8 cellular contexts compared by ENCODE assay signal in the genomic region with DNA sequence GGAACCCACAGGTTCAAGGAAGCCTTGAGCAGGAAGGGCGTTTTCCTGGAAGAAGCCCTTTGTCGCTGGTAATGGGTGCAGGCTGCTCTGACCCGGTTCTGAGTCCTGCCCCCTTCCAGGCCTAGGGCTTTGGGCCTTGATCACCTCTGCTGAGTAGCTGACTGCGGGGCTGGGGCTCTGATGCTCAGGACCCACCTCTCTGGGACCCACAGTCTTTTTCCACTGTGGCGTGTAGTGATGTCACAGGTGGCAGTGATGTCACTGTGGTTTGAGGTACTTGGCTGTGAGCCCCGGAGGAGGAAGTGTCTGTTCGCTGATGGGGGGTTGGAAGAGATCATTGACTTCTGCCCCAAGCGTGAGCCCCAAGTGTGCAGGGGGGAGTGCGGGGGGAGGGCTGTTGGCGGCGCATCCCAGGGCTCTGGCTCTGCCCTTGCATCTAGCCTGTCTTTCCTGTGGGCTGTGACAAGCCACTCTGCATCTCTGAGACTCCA. TPM values are rescaled to one million over a fixed set of nuclear protein-coding genes. Genes with fewer than 3 reads are reported as not detected.
DNase-seq lines count a peak whose midpoint lies in the region; ATAC-seq and TF ChIP-seq lines count a peak whose summit lies in the region.

No MANE protein-coding gene starts in this region.

- no peaks in the 10 kb centered on the region for H3F3A ChIP-seq in GM23338 (replicated peaks; ENCODE audit: low read depth)

- no peak overlapping the region for H3K4me2 ChIP-seq in GM23338

- H2AFZ ChIP-seq in GM23338 = no peak overlapping the region

- peak overlapping the region; percentile 78 for H3K4me3 Mint-ChIP-seq in activated CD8-positive, alpha-beta T cell treated with anti-CD3 and anti-CD28 coated beads, Interleukin-2, amount 10 ng/mL, durations not matched to agents 7 days and 5 days
- no peak overlapping the region for H3K4me3 Mint-ChIP-seq in GM23338

- peak; percentile 97 for DNase-seq in activated CD8-positive, alpha-beta T cell treated with anti-CD3 and anti-CD28 coated beads, Interleukin-2, amount 10 ng/mL, durations not matched to agents 7 days and 5 days
- DNase-seq in esophagus squamous epithelium (lab: John Stamatoyannopoulos, UW) (no peak), NCI-H2171 treated with DMSO at 0.1 percent for 48 hours (lab: John Stamatoyannopoulos, UW) (no peak), NCI-H187 (lab: John Stamatoyannopoulos, UW) (no peak), GM23338 (ENCODE audit: low spot score) (no peak), SJCRH30 (no peak)
- DNase-seq in stimulated activated CD4-positive, alpha-beta T cell treated with anti-CD3 and anti-CD28 coated beads, Interleukin-1b, Interleukin-23, amount 100 ng/mL, for 48 hours = peak; percentile 86

- no peaks in the 10 kb centered on the region for H3K9me3 Mint-ChIP-seq in activated CD8-positive, alpha-beta T cell treated with anti-CD3 and anti-CD28 coated beads, Interleukin-2, amount 10 ng/mL, durations not matched to agents 7 days and 5 days (ENCODE audit: insufficient read depth)
- H3K9me3 Mint-ChIP-seq in GM23338 = no peaks in the 10 kb centered on the region

- intact Hi-C loops in esophagus squamous epithelium (cut with DNase I) = no loop called here

- H3K36me3 ChIP-seq in HEK293 (ENCODE audit: control insufficient read depth in 2 of 2, insufficient read depth in 1 of 2, low read length in 2 of 2) (no peaks in the 10 kb centered on the region), esophagus squamous epithelium (no peaks in the 10 kb centered on the region), GM23338 (ENCODE audit: insufficient read depth) (no peaks in the 10 kb centered on the region), SJCRH30 (no peaks in the 10 kb centered on the region)

- CTCF ChIA-PET in HEK293 (lab: Yijun Ruan, JAX) = interaction anchor here (0.8 to 1.7 kb wide), 2 partner anchors 32 to 49 kb away, joined by 3 to 5 read pairs; no protein-coding TSS in a partner anchor
- CTCF ChIA-PET in activated CD8-positive, alpha-beta T cell treated with anti-CD3 and anti-CD28 coated beads, Interleukin-2, amount 10 ng/mL, durations not matched to agents 7 days and 5 days (lab: Charles Lee) = interaction anchor here (0.7 to 8.0 kb wide), 6 partner anchors 12 to 48 kb away, joined by 3 to 118 read pairs (median 4); no protein-coding TSS in a partner anchor

- H3K4me3 ChIP-seq in HEK293 (ENCODE audit: low read depth, low read length) (no peak overlapping the region), esophagus squamous epithelium (peak overlapping the region in 1 of 4 donors; percentile 23), GM23338 (no peak overlapping the region), SJCRH30 (no peak overlapping the region)

- no peak for TF ChIP-seq CTCF in HEK293 (tag by site-specific recombination; IDR thresholded peaks at IDR 0.05)
- TF ChIP-seq CTCF in esophagus squamous epithelium (IDR thresholded peaks at IDR 0.05) = no peak
- TF ChIP-seq CTCF in GM23338 (conservative IDR thresholded peaks at IDR 0.05; ENCODE audit: low read depth in 2 of 2) = no peak

- POLR2A ChIA-PET in HEK293 (lab: Yijun Ruan, JAX) = no interaction called here
- POLR2A ChIA-PET in activated CD8-positive, alpha-beta T cell treated with anti-CD3 and anti-CD28 coated beads, Interleukin-2, amount 10 ng/mL, durations not matched to agents 7 days and 5 days (lab: Charles Lee) = interaction anchor here (0.9 to 4.3 kb wide), 4 partner anchors 12 to 23 kb away, joined by 3 to 31 read pairs (median 12); no protein-coding TSS in a partner anchor

- H3K9me3 ChIP-seq in HEK293 (ENCODE audit: control insufficient read depth, insufficient read depth, low read depth, low read length) = no peaks in the 10 kb centered on the region
- H3K9me3 ChIP-seq in esophagus squamous epithelium = no peaks in the 10 kb centered on the region
- H3K9me3 ChIP-seq in SJCRH30 (replicated peaks) = no peaks in the 10 kb centered on the region

- H3K4me1 Mint-ChIP-seq in activated CD8-positive, alpha-beta T cell treated with anti-CD3 and anti-CD28 coated beads, Interleukin-2, amount 10 ng/mL, durations not matched to agents 7 days and 5 days (ENCODE audit: low read depth) = peaks cover 96% of the 10 kb centered on the region
- H3K4me1 Mint-ChIP-seq in GM23338 = peaks cover 26% of the 10 kb centered on the region

- peak in 1 of 4 donors; percentile 55 for TF ChIP-seq POLR2A in esophagus squamous epithelium (IDR thresholded peaks at IDR 0.05)

- WGBS in esophagus squamous epithelium, 2 donors = 39 to 49% methylated on average over 6 to 10 of the region's 11 CpGs

- ATAC-seq in activated CD8-positive, alpha-beta T cell treated with anti-CD3 and anti-CD28 coated beads, Interleukin-2, amount 10 ng/mL, durations not matched to agents 7 days and 5 days = peak; percentile 70
- no peak for ATAC-seq in GM23338

- H3K36me3 Mint-ChIP-seq in activated CD8-positive, alpha-beta T cell treated with anti-CD3 and anti-CD28 coated beads, Interleukin-2, amount 10 ng/mL, durations not matched to agents 7 days and 5 days (ENCODE audit: low read depth) = peaks cover 74% of the 10 kb centered on the region
- H3K36me3 Mint-ChIP-seq in GM23338 (ENCODE audit: low read depth) = no peaks in the 10 kb centered on the region; the same call in 2 of the 3 replicates

- peak overlapping the region; percentile 100 for H3K27ac Mint-ChIP-seq in activated CD8-positive, alpha-beta T cell treated with anti-CD3 and anti-CD28 coated beads, Interleukin-2, amount 10 ng/mL, durations not matched to agents 7 days and 5 days
- H3K27ac Mint-ChIP-seq in GM23338 = no peak overlapping the region

- H3K27me3 Mint-ChIP-seq in activated CD8-positive, alpha-beta T cell treated with anti-CD3 and anti-CD28 coated beads, Interleukin-2, amount 10 ng/mL, durations not matched to agents 7 days and 5 days (ENCODE audit: low read depth) = no peaks in the 10 kb centered on the region
- H3K27me3 Mint-ChIP-seq in GM23338 (ENCODE audit: insufficient read depth, low read depth, poor library complexity) = peaks cover 10% of the 10 kb centered on the region

- H4K20me1 ChIP-seq in GM23338 (replicated peaks; ENCODE audit: insufficient read depth) = no peaks in the 10 kb centered on the region

- no peak overlapping the region for H3K27ac ChIP-seq in HEK293 (ENCODE audit: extremely low read depth, low read depth, low read length)
- H3K27ac ChIP-seq in esophagus squamous epithelium = peak overlapping the region; percentile 63 to 89 (median 81)
- no peak overlapping the region for H3K27ac ChIP-seq in GM23338 (ENCODE audit: low read depth)
- H3K27ac ChIP-seq in SJCRH30 = no peak overlapping the region

- no peaks in the 10 kb centered on the region for H3K79me2 ChIP-seq in GM23338 (replicated peaks; ENCODE audit: insufficient read depth)

- H3K9me2 ChIP-seq in GM23338 (ENCODE audit: insufficient read depth) = no peaks in the 10 kb centered on the region

- H3K4me1 ChIP-seq in HEK293 (ENCODE audit: control insufficient read depth, insufficient read depth, low read length) = no peaks in the 10 kb centered on the region
- H3K4me1 ChIP-seq in esophagus squamous epithelium = peaks cover 26 to 100% (median 49%) of the 10 kb centered on the region in 3 donors
- H3K4me1 ChIP-seq in GM23338 (ENCODE audit: insufficient read depth) = peaks cover 9% of the 10 kb centered on the region; the same call in 1 of the 2 replicates
- H3K4me1 ChIP-seq in SJCRH30 = peaks cover 37% of the 10 kb centered on the region

- H3K27me3 ChIP-seq in esophagus squamous epithelium (peaks cover 0 to 28% (median 0%) of the 10 kb centered on the region in 4 donors), GM23338 (ENCODE audit: insufficient read depth) (peaks cover 5% of the 10 kb centered on the region), SJCRH30 (no peaks in the 10 kb centered on the region)

TF ChIP-seq in HEK293, 187 proteins besides CTCF, POLR2A, EP300 and RAD21 (continues in another document):
- TF ChIP-seq, protein P1, sequence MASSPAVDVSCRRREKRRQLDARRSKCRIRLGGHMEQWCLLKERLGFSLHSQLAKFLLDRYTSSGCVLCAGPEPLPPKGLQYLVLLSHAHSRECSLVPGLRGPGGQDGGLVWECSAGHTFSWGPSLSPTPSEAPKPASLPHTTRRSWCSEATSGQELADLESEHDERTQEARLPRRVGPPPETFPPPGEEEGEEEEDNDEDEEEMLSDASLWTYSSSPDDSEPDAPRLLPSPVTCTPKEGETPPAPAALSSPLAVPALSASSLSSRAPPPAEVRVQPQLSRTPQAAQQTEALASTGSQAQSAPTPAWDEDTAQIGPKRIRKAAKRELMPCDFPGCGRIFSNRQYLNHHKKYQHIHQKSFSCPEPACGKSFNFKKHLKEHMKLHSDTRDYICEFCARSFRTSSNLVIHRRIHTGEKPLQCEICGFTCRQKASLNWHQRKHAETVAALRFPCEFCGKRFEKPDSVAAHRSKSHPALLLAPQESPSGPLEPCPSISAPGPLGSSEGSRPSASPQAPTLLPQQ (tag by site-specific recombination; IDR thresholded peaks at IDR 0.05) = peak; percentile 38; the same call in 1 of the 2 replicates

TF ChIP-seq in GM23338, 12 proteins besides CTCF, POLR2A, EP300 and RAD21:
- no peak for TF ChIP-seq ZNF331 (CRISPR knock-in tag; IDR thresholded peaks at IDR 0.05; ENCODE audit: low read depth)

RNA-seq across cellular contexts. Expression of a gene that starts 6.9 kb away (rescaled TPM):
- 100 to 1,000 TPM; 274 to 284 TPM for total RNA-seq in activated CD8-positive, alpha-beta T cell treated with anti-CD3 and anti-CD28 coated beads, Interleukin-2, amount 10 ng/mL, durations not matched to agents 7 days and 5 days
- total RNA-seq in esophagus squamous epithelium = 10 to 100 TPM in 2 of 4 donors, 1 to 10 TPM in 2; 2.1 to 17.5 (median 10.3) TPM
- total RNA-seq in GM23338 (2014; rRNA removed; shearing (Covaris generic)) = 1.8 and 4.1 TPM in 2 replicates
- 0.68 and 0.91 TPM in 2 replicates for polyA plus RNA-seq in GM23338 (2016; fragmentation: Nextera tagmentation; extraction: Ambion mirVana)
- total RNA-seq in SJCRH30 (2014; rRNA removed; shearing (Covaris generic)) = 6.8 and 7.0 TPM in 2 replicates

RNA-seq across cellular contexts. Expression of a gene that starts 56.2 kb away (rescaled TPM):
- 10 to 100 TPM; 32.5 to 39.9 TPM for total RNA-seq in activated CD8-positive, alpha-beta T cell treated with anti-CD3 and anti-CD28 coated beads, Interleukin-2, amount 10 ng/mL, durations not matched to agents 7 days and 5 days
- 100 to 1,000 TPM in 1 of 4 donors, 10 to 100 TPM in 3; 42.5 to 103 (median 59.8) TPM for total RNA-seq in esophagus squamous epithelium
- total RNA-seq in GM23338 (2014; rRNA removed; shearing (Covaris generic)) = 34.7 and 34.9 TPM in 2 replicates
- polyA plus RNA-seq in GM23338 (2016; fragmentation: Nextera tagmentation; extraction: Ambion mirVana) = 7.5 and 10.7 TPM in 2 replicates
- 32.4 and 33.1 TPM in 2 replicates for total RNA-seq in SJCRH30 (2014; rRNA removed; shearing (Covaris generic))

Comparison
In these comparisons a context has a peak if more than half of its experiments do, and no peak if none do; other contexts are left out.
1. H3K27ac ChIP-seq: peak in esophagus squamous epithelium (4 of 4); none in HEK293 (single experiment), GM23338 (single experiment) and SJCRH30 (single experiment).
2. DNase-seq: peak in activated CD8-positive, alpha-beta T cell treated with anti-CD3 and anti-CD28 coated beads, Interleukin-2, amount 10 ng/mL, durations not matched to agents 7 days and 5 days (single experiment) and stimulated activated CD4-positive, alpha-beta T cell treated with anti-CD3 and anti-CD28 coated beads, Interleukin-1b, Interleukin-23, amount 100 ng/mL, for 48 hours (single experiment); none in esophagus squamous epithelium (single experiment), NCI-H2171 treated with DMSO at 0.1 percent for 48 hours (single experiment), NCI-H187 (0 of 2), GM23338 (single experiment) and SJCRH30 (0 of 2).
3. RNA of a gene that starts 6.9 kb away (total RNA-seq): 274 to 284 TPM in activated CD8-positive, alpha-beta T cell treated with anti-CD3 and anti-CD28 coated beads, Interleukin-2, amount 10 ng/mL, durations not matched to agents 7 days and 5 days; 2.1 to 17.5 TPM in esophagus squamous epithelium, 6.8 to 7.0 TPM in SJCRH30 and 1.8 to 4.1 TPM in GM23338; every median in the first group is over 10 times any median in the second.